In the genomic region with DNA sequence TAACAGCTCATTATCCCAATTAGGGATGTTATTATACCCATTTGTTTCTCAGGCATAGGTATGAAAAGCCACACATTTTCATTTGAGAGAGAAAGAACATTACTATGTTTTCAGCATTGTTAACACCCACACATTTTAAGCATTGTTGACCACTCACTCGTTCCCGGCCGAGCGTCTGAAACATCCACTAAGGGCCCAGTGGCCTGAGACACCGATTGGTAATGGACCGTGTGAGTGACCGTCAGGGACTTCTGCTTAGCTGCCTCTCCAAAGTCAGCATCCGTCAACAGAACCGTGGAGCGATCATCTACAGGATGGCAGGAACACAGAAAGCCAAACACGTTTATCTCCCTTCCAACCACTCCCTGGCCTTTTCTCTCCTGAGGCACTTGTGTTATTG, we compare ENCODE assay signal across 18 cellular contexts.
DNase-seq lines count a peak whose midpoint lies in the region; ATAC-seq and TF ChIP-seq lines count a peak whose summit lies in the region.
"Had no signal": no experiment of that assay in that cellular context is flagged by ENCODE, and none has a peak within 500 bp of the region (broad histone marks: within the 10 kb centered on the region; RNA-seq: fewer than 3 reads in every experiment).

No MANE protein-coding gene starts in this region.

- no peak overlapping the region for H2BK15ac ChIP-seq in H9 (ENCODE audit: low read depth, low read length)

- H3K9ac ChIP-seq in H9 (ENCODE audit: extremely low read depth, insufficient read length, low read length), result no peak overlapping the region

- H4K5ac ChIP-seq in H9 (ENCODE audit: insufficient read length, low read depth, low read length), result no peak overlapping the region

- H4K8ac ChIP-seq in H9 (replicated peaks; ENCODE audit: insufficient read length, low read depth, low read length), result no peak overlapping the region

- TF ChIP-seq CTCF in dorsolateral prefrontal cortex (IDR thresholded peaks at IDR 0.05 in 54 of 56, conservative IDR thresholded peaks at IDR 0.05 in 2 of 56; ENCODE audit: low read depth in 1 of 56, partially characterized antibody in 56 of 56) (no peak), sigmoid colon (IDR thresholded peaks at IDR 0.05) (no peak), vagina (IDR thresholded peaks at IDR 0.05) (no peak), left lung (IDR thresholded peaks at IDR 0.05) (no peak), right lobe of liver (IDR thresholded peaks at IDR 0.05) (no peak), H9 (conservative IDR thresholded peaks at IDR 0.05) (no peak)

- TF ChIP-seq POLR2A in sigmoid colon (IDR thresholded peaks at IDR 0.05), result no peak
- TF ChIP-seq POLR2A in vagina (IDR thresholded peaks at IDR 0.05), result no peak
- no peak for TF ChIP-seq POLR2A in right lobe of liver (IDR thresholded peaks at IDR 0.05)

- H3K79me2 ChIP-seq in H9 (ENCODE audit: insufficient read depth, low read length), result no peaks in the 10 kb centered on the region

- H4K20me1 ChIP-seq in H9 (ENCODE audit: control insufficient read depth, insufficient read depth, insufficient read length), result no peaks in the 10 kb centered on the region

- H3K23me2 ChIP-seq in H9 (ENCODE audit: insufficient read length, low read depth, low read length, poor library complexity, severe bottlenecking), result no peaks in the 10 kb centered on the region

- H3K27ac Mint-ChIP-seq in H9, result peak overlapping the region in 1 of 3 experiments; percentile 34; a peak in 1 of 7 replicates
- H3K27ac Mint-ChIP-seq: B cell; CD4-positive, CD25-positive, alpha-beta regulatory T cell; IgD-negative memory B cell had no signal

- no peak overlapping the region for H2BK20ac ChIP-seq in H9 (ENCODE audit: low read depth, low read length, poor library complexity, severe bottlenecking)

- no peak overlapping the region for H3K23ac ChIP-seq in H9 (ENCODE audit: insufficient read length, low read depth, low read length)

- H3K4me2 ChIP-seq in H9 (ENCODE audit: insufficient read depth, insufficient read length, low read length), result no peak overlapping the region

- H3K4me3 ChIP-seq in dorsolateral prefrontal cortex (no peak overlapping the region), sigmoid colon (no peak overlapping the region), vagina (no peak overlapping the region), left lung (no peak overlapping the region), right lobe of liver (no peak overlapping the region)
- H3K4me3 ChIP-seq: HAP-1 had no signal

- H2BK120ac ChIP-seq in H9 (ENCODE audit: low read depth, low read length, poor library complexity, severe bottlenecking), result no peak overlapping the region

- H2AFZ ChIP-seq in H9 (ENCODE audit: low read length), result no peak overlapping the region

- no peak overlapping the region for H3K14ac ChIP-seq in H9 (ENCODE audit: insufficient read depth, low read length)

- peaks cover 12 to 17% of the 10 kb centered on the region in 2 experiments for H3K4me1 Mint-ChIP-seq in H9
- H3K4me1 Mint-ChIP-seq: B cell; CD4-positive, CD25-positive, alpha-beta regulatory T cell; IgD-negative memory B cell had no signal

- no peak overlapping the region for H3K4me3 Mint-ChIP-seq in H9
- H3K4me3 Mint-ChIP-seq: B cell; CD4-positive, CD25-positive, alpha-beta regulatory T cell; IgD-negative memory B cell had no signal

- H3K36me3 Mint-ChIP-seq in H9 (ENCODE audit: insufficient read depth in 1 of 3, low read depth in 3 of 3), result no peaks in the 10 kb centered on the region
- H3K36me3 Mint-ChIP-seq: CD4-positive, CD25-positive, alpha-beta regulatory T cell had no signal

- H3K9me3 ChIP-seq in sigmoid colon (no peaks in the 10 kb centered on the region), vagina (no peaks in the 10 kb centered on the region), left lung (no peaks in the 10 kb centered on the region), right lobe of liver (no peaks in the 10 kb centered on the region), H9 (ENCODE audit: control insufficient read depth, low read depth, low read length) (no peaks in the 10 kb centered on the region)

- no peak overlapping the region for H2BK12ac ChIP-seq in H9 (ENCODE audit: insufficient read length, low read depth, low read length)

- no peak overlapping the region for H2BK5ac ChIP-seq in H9 (ENCODE audit: insufficient read length, low read length)

- no peak overlapping the region for H2AK5ac ChIP-seq in H9 (ENCODE audit: insufficient read length, low read length)

- H3K79me1 ChIP-seq in H9 (ENCODE audit: insufficient read depth, low read depth, low read length, poor library complexity, severe bottlenecking), result no peaks in the 10 kb centered on the region

- peaks cover 0 to 85% (median 70%) of the 10 kb centered on the region in 4 donors for H3K4me1 ChIP-seq in sigmoid colon
- H3K4me1 ChIP-seq in vagina, result peaks cover 13% of the 10 kb centered on the region
- no peaks in the 10 kb centered on the region for H3K4me1 ChIP-seq in left lung
- no peaks in the 10 kb centered on the region for H3K4me1 ChIP-seq in right lobe of liver
- no peaks in the 10 kb centered on the region for H3K4me1 ChIP-seq in H9 (ENCODE audit: insufficient read depth, low read length)
- H3K4me1 ChIP-seq: HAP-1 had no signal

- intact Hi-C loops in dorsolateral prefrontal cortex (cut with DNase I), result no loop called here
- intact Hi-C loops in sigmoid colon (cut with DNase I), result loop anchor here (2.0 to 10.0 kb wide), 5 partner anchors 183 to 1230 kb away; no protein-coding TSS in a partner anchor
- intact Hi-C loops in vagina (cut with DNase I), result no loop called here
- intact Hi-C loops in left lung (cut with DNase I), result no loop called here
- intact Hi-C loops in right lobe of liver (cut with DNase I), result no loop called here

- 91 to 92% methylated on average over 11 of the region's 11 CpGs for WGBS in sigmoid colon, 2 donors
- WGBS in right lobe of liver (ENCODE audit: insufficient coverage, low coverage, low lambda C conversion rate, missing lambda C conversion rate), result 68% methylated on average over 11 of the region's 11 CpGs
- no CpG with 5 or more reads among the region's 11 CpGs for WGBS in H9 (ENCODE audit: extremely low coverage, insufficient read length, low lambda C conversion rate)

- no peak overlapping the region for H4K91ac ChIP-seq in H9 (ENCODE audit: insufficient read length, low read depth, low read length)

- H3K27ac ChIP-seq in dorsolateral prefrontal cortex (peak overlapping the region in 41 of 59 donors; percentile 10 to 90 (median 75)), sigmoid colon (peak overlapping the region; percentile 84 to 91 (median 87)), vagina (peak overlapping the region; percentile 61), left lung (no peak overlapping the region), right lobe of liver (no peak overlapping the region), H9 (ENCODE audit: insufficient read length, low read depth, low read length) (no peak overlapping the region)
- H3K27ac ChIP-seq: HL-60 had no signal

- no peak overlapping the region for H3T11ph ChIP-seq in H9 (ENCODE audit: low read length)

- H3K27me3 ChIP-seq in dorsolateral prefrontal cortex (peaks cover 0 to 5% (median 0%) of the 10 kb centered on the region in 45 donors), sigmoid colon (no peaks in the 10 kb centered on the region), vagina (no peaks in the 10 kb centered on the region), left lung (no peaks in the 10 kb centered on the region), right lobe of liver (no peaks in the 10 kb centered on the region), H9 (ENCODE audit: insufficient read depth, low read length) (no peaks in the 10 kb centered on the region)

- H3K18ac ChIP-seq in H9 (ENCODE audit: insufficient read length, low read depth, low read length), result no peak overlapping the region

- no peaks in the 10 kb centered on the region for H3K27me3 Mint-ChIP-seq in H9 (ENCODE audit: low read depth)
- H3K27me3 Mint-ChIP-seq: B cell; CD4-positive, CD25-positive, alpha-beta regulatory T cell had no signal

- DNase-seq in NCI-H748 treated with DMSO at 0.1 percent for 48 hours (lab: John Stamatoyannopoulos, UW) (peak; percentile 50), dorsolateral prefrontal cortex (no peak), sigmoid colon (no peak), vagina (ENCODE audit: extremely low spot score in 2 of 2) (no peak), left lung (no peak), right lobe of liver (no peak), H9 (no peak)
- DNase-seq: CD4-positive, CD25-positive, alpha-beta regulatory T cell; NCI-H1105 treated with DMSO at 0.1 percent for 48 hours; NCI-H2029; NCI-H524; OCI-M1; SHP77 treated with DMSO at 0.1 percent for 48 hours had no signal

- no peak overlapping the region for H3K4ac ChIP-seq in H9 (ENCODE audit: low read depth, low read length)

- no peak for TF ChIP-seq EP300 in sigmoid colon (IDR thresholded peaks at IDR 0.05)

- ATAC-seq in left lung (no peak), right lobe of liver (no peak)
- ATAC-seq: SK-N-SH treated with all-trans-retinoic acid at 6 μM for 48 hours had no signal

- H3K9me3 Mint-ChIP-seq in H9, result no peaks in the 10 kb centered on the region

- H3K56ac ChIP-seq in H9 (ENCODE audit: insufficient read length, low read depth, low read length), result no peak overlapping the region

- no peaks in the 10 kb centered on the region for H3K36me3 ChIP-seq in sigmoid colon
- H3K36me3 ChIP-seq in vagina, result no peaks in the 10 kb centered on the region
- no peaks in the 10 kb centered on the region for H3K36me3 ChIP-seq in left lung
- H3K36me3 ChIP-seq in right lobe of liver, result no peaks in the 10 kb centered on the region
- H3K36me3 ChIP-seq: HAP-1 had no signal

Comparison
In these comparisons a context has a peak if more than half of its experiments do, and no peak if none do; other contexts are left out.
1. H3K27ac ChIP-seq: peak in dorsolateral prefrontal cortex (41 of 59), sigmoid colon (4 of 4) and vagina (single experiment); none in left lung (0 of 2), right lobe of liver (0 of 3) and H9 (single experiment).